Comparison of ENCODE assay signal across 12 cellular contexts in genomic region chr13:111281751-111282311, GRCh38. TPM values are rescaled to one million over a fixed set of nuclear protein-coding genes. Genes with fewer than 3 reads are reported as not detected.
DNase-seq lines count a peak whose midpoint lies in the region; ATAC-seq and TF ChIP-seq lines count a peak whose summit lies in the region.
"Had no signal": no experiment of that assay in that cellular context is flagged by ENCODE, and none has a peak within 500 bp of the region (broad histone marks: within the 10 kb centered on the region; RNA-seq: fewer than 3 reads in every experiment).

No MANE protein-coding gene starts in this region.

- no peak for TF ChIP-seq EP300 in SK-N-SH (IDR thresholded peaks at IDR 0.05; ENCODE audit: borderline replicate concordance in 1 of 2, low read depth in 1 of 2, low read length in 1 of 2)

- H3K4me1 Mint-ChIP-seq in osteocyte (ENCODE audit: unreplicated experiment): peaks cover 37% of the 10 kb centered on the region
- H3K4me1 Mint-ChIP-seq in stimulated activated effector memory CD8-positive, alpha-beta T cell treated with anti-CD3 and anti-CD28 coated beads, Interleukin-12 subunit alpha, Interleukin-12 subunit beta, amount 100 ng/mL, for 72 hours: no peaks in the 10 kb centered on the region

- H3K27me3 Mint-ChIP-seq in osteocyte (ENCODE audit: unreplicated experiment): no peaks in the 10 kb centered on the region
- H3K27me3 Mint-ChIP-seq: stimulated activated naive CD8-positive, alpha-beta T cell treated with anti-CD3 and anti-CD28 coated beads, Interleukin-15, Interleukin-2, amounts not matched to agents 100 ng/mL and 50 ng/mL, for 24 hours had no signal

- H3K9me2 ChIP-seq in SK-N-SH: no peaks in the 10 kb centered on the region

- CTCF ChIA-PET in SK-N-SH (lab: Yijun Ruan, JAX): interaction anchor here (1.1 to 2.0 kb wide), 4 partner anchors 9 to 215 kb away, joined by 4 read pairs; no protein-coding TSS in a partner anchor

- H3K9me3 ChIP-seq in fibroblast of lung (ENCODE audit: control insufficient read depth, insufficient read depth, low read depth, low read length) (no peaks in the 10 kb centered on the region), SK-N-SH (no peaks in the 10 kb centered on the region)

- H3K36me3 Mint-ChIP-seq in osteocyte (ENCODE audit: unreplicated experiment): peaks cover 53% of the 10 kb centered on the region
- peaks cover 100% of the 10 kb centered on the region for H3K36me3 Mint-ChIP-seq in stimulated activated effector memory CD8-positive, alpha-beta T cell treated with anti-CD3 and anti-CD28 coated beads, Interleukin-12 subunit alpha, Interleukin-12 subunit beta, amount 100 ng/mL, for 72 hours

- ATAC-seq in HG02588 (IDR thresholded peaks at IDR 0.05; ENCODE audit: unreplicated experiment): no peak
- ATAC-seq in stimulated activated effector memory CD8-positive, alpha-beta T cell treated with anti-CD3 and anti-CD28 coated beads, Interleukin-12 subunit alpha, Interleukin-12 subunit beta, amount 100 ng/mL, for 72 hours: no peak
- ATAC-seq: K562 had no signal

- H4K20me1 ChIP-seq in fibroblast of lung (ENCODE audit: control insufficient read depth, extremely low read depth, insufficient read depth, low read length) (no peaks in the 10 kb centered on the region), SK-N-SH (ENCODE audit: insufficient read depth) (no peaks in the 10 kb centered on the region)

- peaks cover 12% of the 10 kb centered on the region for H3K4me1 ChIP-seq in fibroblast of lung (ENCODE audit: control insufficient read depth, extremely low read depth, insufficient read depth, low read length)
- peaks cover 7 to 12% of the 10 kb centered on the region in 2 experiments; a peak in 2 of 4 replicates for H3K4me1 ChIP-seq in SK-N-SH (ENCODE audit: control insufficient read depth in 1 of 2, insufficient read depth in 2 of 2, low read depth in 1 of 2, low read length in 1 of 2)

- H3K27ac ChIP-seq in fibroblast of lung (ENCODE audit: insufficient read depth, low read length): peak overlapping the region; percentile 92
- H3K27ac ChIP-seq in SK-N-SH (ENCODE audit: low read depth in 2 of 2, low read length in 1 of 2): peak overlapping the region in 1 of 2 experiments; percentile 23; a peak in 2 of 4 replicates

- H3K4me3 ChIP-seq in fibroblast of lung (replicated peaks in 1 of 4; ENCODE audit: control extremely low read depth in 1 of 4, insufficient read depth in 1 of 4, low read depth in 3 of 4, low read length in 4 of 4): no peak overlapping the region
- no peak overlapping the region for H3K4me3 ChIP-seq in SK-N-SH (ENCODE audit: low read depth in 2 of 2, low read length in 1 of 2)
- H3K4me3 ChIP-seq: K562 had no signal

- H3K4me3 Mint-ChIP-seq in osteocyte (ENCODE audit: unreplicated experiment): no peak overlapping the region
- H3K4me3 Mint-ChIP-seq in stimulated activated effector memory CD8-positive, alpha-beta T cell treated with anti-CD3 and anti-CD28 coated beads, Interleukin-12 subunit alpha, Interleukin-12 subunit beta, amount 100 ng/mL, for 72 hours: no peak overlapping the region
- H3K4me3 Mint-ChIP-seq: stimulated activated naive CD8-positive, alpha-beta T cell treated with anti-CD3 and anti-CD28 coated beads, Interleukin-15, Interleukin-2, amounts not matched to agents 100 ng/mL and 50 ng/mL, for 24 hours had no signal

- H3K27me3 ChIP-seq in fibroblast of lung (ENCODE audit: control insufficient read depth, insufficient read depth, low read length) (no peaks in the 10 kb centered on the region), SK-N-SH (ENCODE audit: insufficient read depth) (no peaks in the 10 kb centered on the region)

- TF ChIP-seq CTCF in fibroblast of lung (conservative IDR thresholded peaks at IDR 0.05 in 1 of 2, IDR thresholded peaks at IDR 0.05 in 1 of 2; ENCODE audit: low read depth in 1 of 2, low read length in 2 of 2) (no peak), osteocyte (IDR thresholded peaks at IDR 0.05) (no peak), SK-N-SH (IDR thresholded peaks at IDR 0.05) (no peak)

- no peaks in the 10 kb centered on the region for H3K9me3 Mint-ChIP-seq in osteocyte (ENCODE audit: unreplicated experiment)
- no peaks in the 10 kb centered on the region for H3K9me3 Mint-ChIP-seq in stimulated activated effector memory CD8-positive, alpha-beta T cell treated with anti-CD3 and anti-CD28 coated beads, Interleukin-12 subunit alpha, Interleukin-12 subunit beta, amount 100 ng/mL, for 72 hours
- H3K9me3 Mint-ChIP-seq: stimulated activated naive CD8-positive, alpha-beta T cell treated with anti-CD3 and anti-CD28 coated beads, Interleukin-15, Interleukin-2, amounts not matched to agents 100 ng/mL and 50 ng/mL, for 24 hours had no signal

- WGBS in SK-N-SH (ENCODE audit: low lambda C conversion rate): 91% methylated on average over 8 of the region's 10 CpGs

- TF ChIP-seq RAD21 in SK-N-SH (IDR thresholded peaks at IDR 0.05; ENCODE audit: low read length): no peak

- DNase-seq in AG08396 (ENCODE audit: low spot score) (peak; percentile 56), NOMO-1 treated with dmso at 0.1 percent for 144 hours (lab: John Stamatoyannopoulos, UW; ENCODE audit: unreplicated experiment) (peak; percentile 17), fibroblast of lung (ENCODE audit: low read depth in 2 of 2) (peak; percentile 79 to 83), osteocyte (ENCODE audit: extremely low spot score, unreplicated experiment) (no peak), SHP77 (lab: John Stamatoyannopoulos, UW) (no peak), SK-N-SH (no peak)
- DNase-seq in stimulated activated effector memory CD8-positive, alpha-beta T cell treated with anti-CD3 and anti-CD28 coated beads, Interleukin-12 subunit alpha, Interleukin-12 subunit beta, amount 100 ng/mL, for 72 hours (ENCODE audit: low spot score in 2 of 2): no peak

- POLR2A ChIA-PET in SK-N-SH (lab: Yijun Ruan, JAX): no interaction called here

- H3F3A ChIP-seq in SK-N-SH (replicated peaks; ENCODE audit: insufficient read depth): no peaks in the 10 kb centered on the region

- H3K36me3 ChIP-seq in fibroblast of lung (ENCODE audit: control insufficient read depth, insufficient read depth, low read length): peaks cover 20% of the 10 kb centered on the region
- H3K36me3 ChIP-seq in SK-N-SH (replicated peaks in 1 of 2; ENCODE audit: control insufficient read depth in 1 of 2, insufficient read depth in 2 of 2, low read length in 1 of 2): peaks cover 22 to 84% of the 10 kb centered on the region in 2 experiments

- H3K9ac ChIP-seq in fibroblast of lung (ENCODE audit: insufficient read depth, low read length) (peak overlapping the region; percentile 48), SK-N-SH (no peak overlapping the region)

- H3K4me2 ChIP-seq in fibroblast of lung (ENCODE audit: extremely low read depth, insufficient read depth, low read length) (peak overlapping the region; percentile 69), SK-N-SH (no peak overlapping the region)

- H3K27ac Mint-ChIP-seq in osteocyte (ENCODE audit: unreplicated experiment): peak overlapping the region; percentile 96
- no peak overlapping the region for H3K27ac Mint-ChIP-seq in stimulated activated effector memory CD8-positive, alpha-beta T cell treated with anti-CD3 and anti-CD28 coated beads, Interleukin-12 subunit alpha, Interleukin-12 subunit beta, amount 100 ng/mL, for 72 hours
- H3K27ac Mint-ChIP-seq: stimulated activated naive CD8-positive, alpha-beta T cell treated with anti-CD3 and anti-CD28 coated beads, Interleukin-15, Interleukin-2, amounts not matched to agents 100 ng/mL and 50 ng/mL, for 24 hours had no signal

- peaks cover 2% of the 10 kb centered on the region for H3K79me2 ChIP-seq in fibroblast of lung (ENCODE audit: control insufficient read depth, insufficient read depth, low read length)
- H3K79me2 ChIP-seq in SK-N-SH (ENCODE audit: insufficient read depth): 0 out of 2 replicates have a peak, but pooled peaks cover 3% of the 10 kb centered on the region

- no peak overlapping the region for H2AFZ ChIP-seq in fibroblast of lung (ENCODE audit: low read length)
- no peak overlapping the region for H2AFZ ChIP-seq in SK-N-SH (ENCODE audit: low read depth)

TF ChIP-seq in SK-N-SH, 30 proteins besides CTCF, POLR2A, EP300 and RAD21 (continues in another document):
- TF ChIP-seq JUND (IDR thresholded peaks at IDR 0.05) (no peak), TCF12 (IDR thresholded peaks at IDR 0.05) (no peak), NRF1 (IDR thresholded peaks at IDR 0.05; ENCODE audit: low read depth, low read length) (no peak), GABPA (IDR thresholded peaks at IDR 0.05; ENCODE audit: low read depth) (no peak), TEAD4 (IDR thresholded peaks at IDR 0.05; ENCODE audit: borderline replicate concordance, insufficient read depth) (no peak)
- TF ChIP-seq, protein P1, sequence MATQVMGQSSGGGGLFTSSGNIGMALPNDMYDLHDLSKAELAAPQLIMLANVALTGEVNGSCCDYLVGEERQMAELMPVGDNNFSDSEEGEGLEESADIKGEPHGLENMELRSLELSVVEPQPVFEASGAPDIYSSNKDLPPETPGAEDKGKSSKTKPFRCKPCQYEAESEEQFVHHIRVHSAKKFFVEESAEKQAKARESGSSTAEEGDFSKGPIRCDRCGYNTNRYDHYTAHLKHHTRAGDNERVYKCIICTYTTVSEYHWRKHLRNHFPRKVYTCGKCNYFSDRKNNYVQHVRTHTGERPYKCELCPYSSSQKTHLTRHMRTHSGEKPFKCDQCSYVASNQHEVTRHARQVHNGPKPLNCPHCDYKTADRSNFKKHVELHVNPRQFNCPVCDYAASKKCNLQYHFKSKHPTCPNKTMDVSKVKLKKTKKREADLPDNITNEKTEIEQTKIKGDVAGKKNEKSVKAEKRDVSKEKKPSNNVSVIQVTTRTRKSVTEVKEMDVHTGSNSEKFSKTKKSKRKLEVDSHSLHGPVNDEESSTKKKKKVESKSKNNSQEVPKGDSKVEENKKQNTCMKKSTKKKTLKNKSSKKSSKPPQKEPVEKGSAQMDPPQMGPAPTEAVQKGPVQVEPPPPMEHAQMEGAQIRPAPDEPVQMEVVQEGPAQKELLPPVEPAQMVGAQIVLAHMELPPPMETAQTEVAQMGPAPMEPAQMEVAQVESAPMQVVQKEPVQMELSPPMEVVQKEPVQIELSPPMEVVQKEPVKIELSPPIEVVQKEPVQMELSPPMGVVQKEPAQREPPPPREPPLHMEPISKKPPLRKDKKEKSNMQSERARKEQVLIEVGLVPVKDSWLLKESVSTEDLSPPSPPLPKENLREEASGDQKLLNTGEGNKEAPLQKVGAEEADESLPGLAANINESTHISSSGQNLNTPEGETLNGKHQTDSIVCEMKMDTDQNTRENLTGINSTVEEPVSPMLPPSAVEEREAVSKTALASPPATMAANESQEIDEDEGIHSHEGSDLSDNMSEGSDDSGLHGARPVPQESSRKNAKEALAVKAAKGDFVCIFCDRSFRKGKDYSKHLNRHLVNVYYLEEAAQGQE (IDR thresholded peaks at IDR 0.05; ENCODE audit: low read depth, low read length): no peak

RNA-seq across cellular contexts. Expression of gene TEX29, which starts 38.6 kb away (rescaled TPM):
- total RNA-seq in fibroblast of lung: 0.51 and 1.7 TPM in 2 replicates
- 0.66 and 1.5 TPM in 2 replicates for polyA plus RNA-seq in fibroblast of lung
- 1.3 and 2.7 TPM in 2 replicates for polyA plus RNA-seq in fibroblast of lung (2012)
- not detected in 2 replicates for polyA minus RNA-seq in fibroblast of lung (ENCODE audit: low replicate concordance)
- total RNA-seq in osteocyte: 1.9 TPM in 1 of 2 replicates, not detected in the other
- 0.18 TPM in 1 of 2 replicates, not detected in the other for polyA plus RNA-seq in SK-N-SH (2012; rRNA removed)
- not detected in 2 replicates for polyA plus RNA-seq in SK-N-SH (2012; cell fraction: cytosol; rRNA removed)
- 0.12 and 0.20 TPM in 2 replicates for polyA plus RNA-seq in SK-N-SH (2012; cell fraction: nucleus; rRNA removed)
- total RNA-seq: glomerular endothelial cell, K562, RPMI7951 had no signal

Comparison
In these comparisons a context has a peak if more than half of its experiments do, and no peak if none do; other contexts are left out.
1. DNase-seq: peak in AG08396 (single experiment), NOMO-1 treated with dmso at 0.1 percent for 144 hours (single experiment) and fibroblast of lung (2 of 2); none in osteocyte (single experiment), SHP77 (0 of 2), SK-N-SH (single experiment) and stimulated activated effector memory CD8-positive, alpha-beta T cell treated with anti-CD3 and anti-CD28 coated beads, Interleukin-12 subunit alpha, Interleukin-12 subunit beta, amount 100 ng/mL, for 72 hours (0 of 2).